2 cellular contexts compared by ENCODE assay signal in genomic region chr1:182301467-182302198, GRCh38.
TF ChIP-seq lines count a peak whose summit lies in the region.

No MANE protein-coding gene starts in this region.

TF ChIP-seq in K562, 482 proteins besides CTCF, POLR2A, EP300 and RAD21 (continued from another document and continues in another):
- TF ChIP-seq, protein P1, sequence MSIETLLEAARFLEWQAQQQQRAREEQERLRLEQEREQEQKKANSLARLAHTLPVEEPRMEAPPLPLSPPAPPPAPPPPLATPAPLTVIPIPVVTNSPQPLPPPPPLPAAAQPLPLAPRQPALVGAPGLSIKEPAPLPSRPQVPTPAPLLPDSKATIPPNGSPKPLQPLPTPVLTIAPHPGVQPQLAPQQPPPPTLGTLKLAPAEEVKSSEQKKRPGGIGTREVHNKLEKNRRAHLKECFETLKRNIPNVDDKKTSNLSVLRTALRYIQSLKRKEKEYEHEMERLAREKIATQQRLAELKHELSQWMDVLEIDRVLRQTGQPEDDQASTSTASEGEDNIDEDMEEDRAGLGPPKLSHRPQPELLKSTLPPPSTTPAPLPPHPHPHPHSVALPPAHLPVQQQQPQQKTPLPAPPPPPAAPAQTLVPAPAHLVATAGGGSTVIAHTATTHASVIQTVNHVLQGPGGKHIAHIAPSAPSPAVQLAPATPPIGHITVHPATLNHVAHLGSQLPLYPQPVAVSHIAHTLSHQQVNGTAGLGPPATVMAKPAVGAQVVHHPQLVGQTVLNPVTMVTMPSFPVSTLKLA (conservative IDR thresholded peaks at IDR 0.05) = peak in 1 of 2 experiments; percentile 31; a peak in 1 of 4 replicates
- peak; percentile 75; the same call in 1 of the 2 replicates for TF ChIP-seq ZNF197 (CRISPR knock-in tag; IDR thresholded peaks at IDR 0.05; ENCODE audit: low read depth)
- TF ChIP-seq CREB1 (IDR thresholded peaks at IDR 0.05) = 0 out of 2 replicates have a peak, but pooled peaks have one; percentile 7
- TF ChIP-seq CREB1 (CRISPR knock-in tag; IDR thresholded peaks at IDR 0.05) = no peak
- TF ChIP-seq GABPA (tag; conservative IDR thresholded peaks at IDR 0.05; ENCODE audit: low read depth) = no peak; the same call in 1 of the 2 replicates
- peak; percentile 49; the same call in 1 of the 2 replicates for TF ChIP-seq HDAC2 (IDR thresholded peaks at IDR 0.05)
- peak; percentile 79 for TF ChIP-seq TOE1 (IDR thresholded peaks at IDR 0.05; ENCODE audit: borderline replicate concordance)
- no peak for TF ChIP-seq TOE1 (CRISPR knock-in tag; IDR thresholded peaks at IDR 0.05; ENCODE audit: borderline replicate concordance, low read depth)
- TF ChIP-seq, protein P2, sequence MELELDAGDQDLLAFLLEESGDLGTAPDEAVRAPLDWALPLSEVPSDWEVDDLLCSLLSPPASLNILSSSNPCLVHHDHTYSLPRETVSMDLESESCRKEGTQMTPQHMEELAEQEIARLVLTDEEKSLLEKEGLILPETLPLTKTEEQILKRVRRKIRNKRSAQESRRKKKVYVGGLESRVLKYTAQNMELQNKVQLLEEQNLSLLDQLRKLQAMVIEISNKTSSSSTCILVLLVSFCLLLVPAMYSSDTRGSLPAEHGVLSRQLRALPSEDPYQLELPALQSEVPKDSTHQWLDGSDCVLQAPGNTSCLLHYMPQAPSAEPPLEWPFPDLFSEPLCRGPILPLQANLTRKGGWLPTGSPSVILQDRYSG (tag; conservative IDR thresholded peaks at IDR 0.05; ENCODE audit: low read depth) = peak; percentile 32; the same call in 1 of the 2 replicates
- TF ChIP-seq MGA (IDR thresholded peaks at IDR 0.05) = peak; percentile 53
- 0 out of 2 replicates have a peak, but pooled peaks have one; percentile 23 for TF ChIP-seq BCOR (IDR thresholded peaks at IDR 0.05)

TF ChIP-seq in HepG2, 621 proteins besides CTCF, POLR2A, EP300 and RAD21 (continued from another document and continues in another):
- peak; percentile 75 for TF ChIP-seq TFE3 (CRISPR knock-in tag; IDR thresholded peaks at IDR 0.05)
- 0 out of 2 replicates have a peak, but pooled peaks have one; percentile 42 for TF ChIP-seq IRF9 (CRISPR knock-in tag; IDR thresholded peaks at IDR 0.05; ENCODE audit: borderline replicate concordance)
- TF ChIP-seq HNRNPL (IDR thresholded peaks at IDR 0.05; ENCODE audit: low read depth, low read length) = no peak
- peak; percentile 63; the same call in 1 of the 2 replicates for TF ChIP-seq MAZ (IDR thresholded peaks at IDR 0.05; ENCODE audit: borderline replicate concordance, low read depth, low read length)
- TF ChIP-seq MAZ (CRISPR knock-in tag; IDR thresholded peaks at IDR 0.05; ENCODE audit: low read depth) = no peak
- TF ChIP-seq ZNF547 (CRISPR knock-in tag; IDR thresholded peaks at IDR 0.05) = no peak
- no peak for TF ChIP-seq RFX3 (CRISPR knock-in tag; IDR thresholded peaks at IDR 0.05)
- no peak for TF ChIP-seq ZNF263 (CRISPR knock-in tag; IDR thresholded peaks at IDR 0.05)
- TF ChIP-seq POLR2G (IDR thresholded peaks at IDR 0.05; ENCODE audit: low read depth, low read length) = 0 out of 2 replicates have a peak, but pooled peaks have one; percentile 31
- no peak for TF ChIP-seq ZBTB44 (CRISPR knock-in tag; IDR thresholded peaks at IDR 0.05)
- TF ChIP-seq, protein P3, sequence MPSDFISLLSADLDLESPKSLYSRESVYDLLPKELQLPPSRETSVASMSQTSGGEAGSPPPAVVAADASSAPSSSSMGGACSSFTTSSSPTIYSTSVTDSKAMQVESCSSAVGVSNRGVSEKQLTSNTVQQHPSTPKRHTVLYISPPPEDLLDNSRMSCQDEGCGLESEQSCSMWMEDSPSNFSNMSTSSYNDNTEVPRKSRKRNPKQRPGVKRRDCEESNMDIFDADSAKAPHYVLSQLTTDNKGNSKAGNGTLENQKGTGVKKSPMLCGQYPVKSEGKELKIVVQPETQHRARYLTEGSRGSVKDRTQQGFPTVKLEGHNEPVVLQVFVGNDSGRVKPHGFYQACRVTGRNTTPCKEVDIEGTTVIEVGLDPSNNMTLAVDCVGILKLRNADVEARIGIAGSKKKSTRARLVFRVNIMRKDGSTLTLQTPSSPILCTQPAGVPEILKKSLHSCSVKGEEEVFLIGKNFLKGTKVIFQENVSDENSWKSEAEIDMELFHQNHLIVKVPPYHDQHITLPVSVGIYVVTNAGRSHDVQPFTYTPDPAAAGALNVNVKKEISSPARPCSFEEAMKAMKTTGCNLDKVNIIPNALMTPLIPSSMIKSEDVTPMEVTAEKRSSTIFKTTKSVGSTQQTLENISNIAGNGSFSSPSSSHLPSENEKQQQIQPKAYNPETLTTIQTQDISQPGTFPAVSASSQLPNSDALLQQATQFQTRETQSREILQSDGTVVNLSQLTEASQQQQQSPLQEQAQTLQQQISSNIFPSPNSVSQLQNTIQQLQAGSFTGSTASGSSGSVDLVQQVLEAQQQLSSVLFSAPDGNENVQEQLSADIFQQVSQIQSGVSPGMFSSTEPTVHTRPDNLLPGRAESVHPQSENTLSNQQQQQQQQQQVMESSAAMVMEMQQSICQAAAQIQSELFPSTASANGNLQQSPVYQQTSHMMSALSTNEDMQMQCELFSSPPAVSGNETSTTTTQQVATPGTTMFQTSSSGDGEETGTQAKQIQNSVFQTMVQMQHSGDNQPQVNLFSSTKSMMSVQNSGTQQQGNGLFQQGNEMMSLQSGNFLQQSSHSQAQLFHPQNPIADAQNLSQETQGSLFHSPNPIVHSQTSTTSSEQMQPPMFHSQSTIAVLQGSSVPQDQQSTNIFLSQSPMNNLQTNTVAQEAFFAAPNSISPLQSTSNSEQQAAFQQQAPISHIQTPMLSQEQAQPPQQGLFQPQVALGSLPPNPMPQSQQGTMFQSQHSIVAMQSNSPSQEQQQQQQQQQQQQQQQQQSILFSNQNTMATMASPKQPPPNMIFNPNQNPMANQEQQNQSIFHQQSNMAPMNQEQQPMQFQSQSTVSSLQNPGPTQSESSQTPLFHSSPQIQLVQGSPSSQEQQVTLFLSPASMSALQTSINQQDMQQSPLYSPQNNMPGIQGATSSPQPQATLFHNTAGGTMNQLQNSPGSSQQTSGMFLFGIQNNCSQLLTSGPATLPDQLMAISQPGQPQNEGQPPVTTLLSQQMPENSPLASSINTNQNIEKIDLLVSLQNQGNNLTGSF (CRISPR knock-in tag; IDR thresholded peaks at IDR 0.05) = no peak
- no peak for TF ChIP-seq TRIM22 (IDR thresholded peaks at IDR 0.05)
- no peak for TF ChIP-seq ZNF572 (CRISPR knock-in tag; IDR thresholded peaks at IDR 0.05)
- TF ChIP-seq ZBTB14 (CRISPR knock-in tag; IDR thresholded peaks at IDR 0.05) = peak; percentile 56; the same call in 1 of the 2 replicates
- peak; percentile 96 for TF ChIP-seq HNF4A (CRISPR knock-in tag; IDR thresholded peaks at IDR 0.05)
- peak in 1 of 2 experiments; percentile 32; a peak in 2 of 4 replicates for TF ChIP-seq MAFK (conservative IDR thresholded peaks at IDR 0.05 in 1 of 2, IDR thresholded peaks at IDR 0.05 in 1 of 2; ENCODE audit: low read length in 2 of 2)
- TF ChIP-seq SUZ12 (IDR thresholded peaks at IDR 0.05; ENCODE audit: low read depth, low read length) = no peak
- TF ChIP-seq, protein P4, sequence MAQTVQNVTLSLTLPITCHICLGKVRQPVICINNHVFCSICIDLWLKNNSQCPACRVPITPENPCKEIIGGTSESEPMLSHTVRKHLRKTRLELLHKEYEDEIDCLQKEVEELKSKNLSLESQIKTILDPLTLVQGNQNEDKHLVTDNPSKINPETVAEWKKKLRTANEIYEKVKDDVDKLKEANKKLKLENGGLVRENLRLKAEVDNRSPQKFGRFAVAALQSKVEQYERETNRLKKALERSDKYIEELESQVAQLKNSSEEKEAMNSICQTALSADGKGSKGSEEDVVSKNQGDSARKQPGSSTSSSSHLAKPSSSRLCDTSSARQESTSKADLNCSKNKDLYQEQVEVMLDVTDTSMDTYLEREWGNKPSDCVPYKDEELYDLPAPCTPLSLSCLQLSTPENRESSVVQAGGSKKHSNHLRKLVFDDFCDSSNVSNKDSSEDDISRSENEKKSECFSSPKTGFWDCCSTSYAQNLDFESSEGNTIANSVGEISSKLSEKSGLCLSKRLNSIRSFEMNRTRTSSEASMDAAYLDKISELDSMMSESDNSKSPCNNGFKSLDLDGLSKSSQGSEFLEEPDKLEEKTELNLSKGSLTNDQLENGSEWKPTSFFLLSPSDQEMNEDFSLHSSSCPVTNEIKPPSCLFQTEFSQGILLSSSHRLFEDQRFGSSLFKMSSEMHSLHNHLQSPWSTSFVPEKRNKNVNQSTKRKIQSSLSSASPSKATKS (CRISPR knock-in tag; IDR thresholded peaks at IDR 0.05) = 0 out of 2 replicates have a peak, but pooled peaks have one; percentile 86
- TF ChIP-seq WIZ (CRISPR knock-in tag; IDR thresholded peaks at IDR 0.05) = no peak
- peak; percentile 62; the same call in 1 of the 2 replicates for TF ChIP-seq MYC (CRISPR knock-in tag; IDR thresholded peaks at IDR 0.05; ENCODE audit: borderline replicate concordance)
- no peak for TF ChIP-seq FUBP1 (CRISPR knock-in tag; IDR thresholded peaks at IDR 0.05; ENCODE audit: borderline replicate concordance)
- TF ChIP-seq, protein P5, sequence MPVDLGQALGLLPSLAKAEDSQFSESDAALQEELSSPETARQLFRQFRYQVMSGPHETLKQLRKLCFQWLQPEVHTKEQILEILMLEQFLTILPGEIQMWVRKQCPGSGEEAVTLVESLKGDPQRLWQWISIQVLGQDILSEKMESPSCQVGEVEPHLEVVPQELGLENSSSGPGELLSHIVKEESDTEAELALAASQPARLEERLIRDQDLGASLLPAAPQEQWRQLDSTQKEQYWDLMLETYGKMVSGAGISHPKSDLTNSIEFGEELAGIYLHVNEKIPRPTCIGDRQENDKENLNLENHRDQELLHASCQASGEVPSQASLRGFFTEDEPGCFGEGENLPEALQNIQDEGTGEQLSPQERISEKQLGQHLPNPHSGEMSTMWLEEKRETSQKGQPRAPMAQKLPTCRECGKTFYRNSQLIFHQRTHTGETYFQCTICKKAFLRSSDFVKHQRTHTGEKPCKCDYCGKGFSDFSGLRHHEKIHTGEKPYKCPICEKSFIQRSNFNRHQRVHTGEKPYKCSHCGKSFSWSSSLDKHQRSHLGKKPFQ (CRISPR knock-in tag; IDR thresholded peaks at IDR 0.05; ENCODE audit: insufficient replicate concordance) = peak; percentile 69
- peak; percentile 83 for TF ChIP-seq ZNF644 (CRISPR knock-in tag; IDR thresholded peaks at IDR 0.05; ENCODE audit: low read depth)
- TF ChIP-seq CREM (IDR thresholded peaks at IDR 0.05) = peak; percentile 84
- TF ChIP-seq CREM (CRISPR knock-in tag; IDR thresholded peaks at IDR 0.05) = no peak
- TF ChIP-seq MIER3 (CRISPR knock-in tag; IDR thresholded peaks at IDR 0.05; ENCODE audit: borderline replicate concordance) = peak; percentile 73; the same call in 1 of the 2 replicates
- no peak for TF ChIP-seq ZBTB38 (CRISPR knock-in tag; IDR thresholded peaks at IDR 0.05)
- peak; percentile 73 for TF ChIP-seq HOXA3 (CRISPR knock-in tag; IDR thresholded peaks at IDR 0.05)
